28 cellular contexts compared by ENCODE assay signal in the genomic region with DNA sequence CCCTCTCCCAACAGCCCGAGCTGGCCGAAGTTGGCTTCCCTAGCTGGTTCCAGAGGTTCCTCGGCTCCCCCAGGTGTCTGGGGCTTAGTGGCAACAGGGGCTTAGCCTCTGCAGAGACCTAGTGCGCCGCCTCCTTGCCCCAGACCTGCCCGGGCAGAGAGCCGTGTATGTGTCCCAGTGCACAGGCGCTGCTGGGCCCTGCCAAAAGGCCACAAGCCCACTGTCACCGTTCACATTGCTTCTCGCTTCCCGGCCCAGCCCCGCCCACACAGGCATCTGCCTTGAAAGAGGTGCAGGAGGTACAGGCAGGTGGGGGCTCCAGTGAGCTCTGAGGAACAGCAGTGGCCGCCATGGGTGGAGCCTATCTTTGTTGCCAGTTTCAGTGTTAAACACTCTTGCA.
"Had no signal": no experiment of that assay in that cellular context is flagged by ENCODE, and none has a peak within 500 bp of the region (broad histone marks: within the 10 kb centered on the region; RNA-seq: fewer than 3 reads in every experiment).

No MANE protein-coding gene starts in this region.

- FAIRE-seq: endothelial cell of umbilical vein, islet of Langerhans, TTC549 had no signal

- H3K4me3 Mint-ChIP-seq: activated CD8-positive, alpha-beta memory T cell treated with anti-CD3 and anti-CD28 coated beads, Interleukin-2, amount 10 ng/mL, durations not matched to agents 7 days and 5 days; activated CD8-positive, alpha-beta T cell treated with anti-CD3 and anti-CD28 coated beads, Interleukin-2, amount 10 ng/mL, durations not matched to agents 7 days and 5 days; activated naive CD4-positive, alpha-beta T cell treated with anti-CD3 and anti-CD28 coated beads, Interleukin-2, amount 50 U/mL, for 24 hours; activated naive CD8-positive, alpha-beta T cell treated with anti-CD3 and anti-CD28 coated beads, Interleukin-2, amount 50 U/mL, for 24 hours; effector memory CD8-positive, alpha-beta T cell; nephron; T-helper 1 cell treated with Interleukin-12 subunit alpha and Interleukin-12 subunit beta and Interleukin-4 antibody, amounts not matched to agents 30 μg/mL and 1 μg/mL, for 36 hours had no signal

- ATAC-seq: activated CD8-positive, alpha-beta memory T cell treated with anti-CD3 and anti-CD28 coated beads, Interleukin-2, amount 10 ng/mL, durations not matched to agents 7 days and 5 days; activated CD8-positive, alpha-beta T cell treated with anti-CD3 and anti-CD28 coated beads, Interleukin-2, amount 10 ng/mL, durations not matched to agents 7 days and 5 days; activated naive CD8-positive, alpha-beta T cell treated with anti-CD3 and anti-CD28 coated beads, Interleukin-2, amount 50 U/mL, for 24 hours; effector memory CD8-positive, alpha-beta T cell; right lobe of liver; stimulated activated naive CD8-positive, alpha-beta T cell treated with anti-CD3 and anti-CD28 coated beads, Interleukin-15, Interleukin-2, amounts not matched to agents 100 U/mL and 50 U/mL, for 24 hours had no signal

- H3K27ac Mint-ChIP-seq: activated CD8-positive, alpha-beta memory T cell treated with anti-CD3 and anti-CD28 coated beads, Interleukin-2, amount 10 ng/mL, durations not matched to agents 7 days and 5 days; activated CD8-positive, alpha-beta T cell treated with anti-CD3 and anti-CD28 coated beads, Interleukin-2, amount 10 ng/mL, durations not matched to agents 7 days and 5 days; activated naive CD4-positive, alpha-beta T cell treated with anti-CD3 and anti-CD28 coated beads, Interleukin-2, amount 50 U/mL, for 24 hours; activated naive CD8-positive, alpha-beta T cell treated with anti-CD3 and anti-CD28 coated beads, Interleukin-2, amount 50 U/mL, for 24 hours; activated T-helper 2 cell treated with anti-CD3 and anti-CD28 coated beads, Interferon-gamma antibody, Interleukin-2, Interleukin-4, amounts not matched to agents 10 μg/mL and 5 μg/mL and 100 μg/mL, durations not matched to agents 14 hours and 24 hours and 36 hours; effector memory CD8-positive, alpha-beta T cell; nephron; progenitor cell of endocrine pancreas; T-helper 1 cell treated with Interleukin-12 subunit alpha and Interleukin-12 subunit beta and Interleukin-4 antibody, amounts not matched to agents 30 μg/mL and 1 μg/mL, for 36 hours had no signal

- H3K36me3 ChIP-seq: left ventricle myocardium inferior, ovary, right lobe of liver, transverse colon had no signal

- H3K9me3 ChIP-seq: left ventricle myocardium inferior, ovary, right lobe of liver, testis, transverse colon had no signal

- H3K4me3 ChIP-seq: left ventricle myocardium inferior, ovary, right lobe of liver, testis, transverse colon had no signal

- DNase-seq: activated CD8-positive, alpha-beta memory T cell treated with anti-CD3 and anti-CD28 coated beads, Interleukin-2, amount 10 ng/mL, durations not matched to agents 7 days and 5 days; activated CD8-positive, alpha-beta T cell treated with anti-CD3 and anti-CD28 coated beads, Interleukin-2, amount 10 ng/mL, durations not matched to agents 7 days and 5 days; activated naive CD8-positive, alpha-beta T cell treated with anti-CD3 and anti-CD28 coated beads, Interleukin-2, amount 50 U/mL, for 24 hours; activated T-cell treated with anti-CD3 and anti-CD28 coated beads, Interleukin-2, amount 50 U/mL, for 48 hours; amygdala; caudate nucleus; cortex of kidney; effector memory CD8-positive, alpha-beta T cell; foreskin fibroblast; head of caudate nucleus; hippocampal formation; left ventricle myocardium inferior; ovary; stimulated activated CD4-positive, alpha-beta T cell treated with anti-CD3 and anti-CD28 coated beads, Interleukin-12 subunit alpha, Interleukin-12 subunit beta, amount 100 ng/mL, for 4 hours; stimulated activated CD4-positive, alpha-beta T cell treated with anti-CD3 and anti-CD28 coated beads, Interleukin-4, amount 100 ng/mL, for 1 hour; stimulated activated naive CD8-positive, alpha-beta T cell treated with anti-CD3 and anti-CD28 coated beads, Interleukin-15, Interleukin-2, amounts not matched to agents 100 U/mL and 50 U/mL, for 24 hours; T-helper 9 cell; testis; transverse colon had no signal

- H3K27me3 Mint-ChIP-seq: activated naive CD4-positive, alpha-beta T cell treated with anti-CD3 and anti-CD28 coated beads, Interleukin-2, amount 50 U/mL, for 24 hours; activated naive CD8-positive, alpha-beta T cell treated with anti-CD3 and anti-CD28 coated beads, Interleukin-2, amount 50 U/mL, for 24 hours; progenitor cell of endocrine pancreas had no signal

- H3K9me3 Mint-ChIP-seq: activated naive CD4-positive, alpha-beta T cell treated with anti-CD3 and anti-CD28 coated beads, Interleukin-2, amount 50 U/mL, for 24 hours; activated naive CD8-positive, alpha-beta T cell treated with anti-CD3 and anti-CD28 coated beads, Interleukin-2, amount 50 U/mL, for 24 hours; activated T-helper 2 cell treated with anti-CD3 and anti-CD28 coated beads, Interferon-gamma antibody, Interleukin-2, Interleukin-4, amounts not matched to agents 10 μg/mL and 5 μg/mL and 100 μg/mL, durations not matched to agents 14 hours and 24 hours and 36 hours; effector memory CD8-positive, alpha-beta T cell; nephron; T-helper 1 cell treated with Interleukin-12 subunit alpha and Interleukin-12 subunit beta and Interleukin-4 antibody, amounts not matched to agents 30 μg/mL and 1 μg/mL, for 36 hours had no signal

- H3K27ac ChIP-seq: left ventricle myocardium inferior, ovary, right lobe of liver, testis, transverse colon had no signal

- H3K36me3 Mint-ChIP-seq: activated CD8-positive, alpha-beta memory T cell treated with anti-CD3 and anti-CD28 coated beads, Interleukin-2, amount 10 ng/mL, durations not matched to agents 7 days and 5 days; activated naive CD4-positive, alpha-beta T cell treated with anti-CD3 and anti-CD28 coated beads, Interleukin-2, amount 50 U/mL, for 24 hours had no signal

- H3K4me1 Mint-ChIP-seq: activated naive CD4-positive, alpha-beta T cell treated with anti-CD3 and anti-CD28 coated beads, Interleukin-2, amount 50 U/mL, for 24 hours had no signal
